1 cellular context compared by ENCODE assay signal in genomic region chr7:122316467-122317394, GRCh38.
A peak's percentile ranks its signal among the peaks of the same experiment; 100 is the strongest.
TF ChIP-seq lines count a peak whose summit lies in the region.

No MANE protein-coding gene starts in this region.

TF ChIP-seq in H1, 55 proteins besides CTCF, POLR2A, EP300 and RAD21:
- TF ChIP-seq EZH2 (IDR thresholded peaks at IDR 0.05; ENCODE audit: low read depth, low read length, severe bottlenecking) (peak; percentile 88), MAX (IDR thresholded peaks at IDR 0.05) (peak; percentile 84), CREB1 (IDR thresholded peaks at IDR 0.05) (no peak), E2F6 (IDR thresholded peaks at IDR 0.05) (peak; percentile 95), TEAD4 (IDR thresholded peaks at IDR 0.05; ENCODE audit: low read depth, low read length) (no peak), CHD2 (IDR thresholded peaks at IDR 0.05; ENCODE audit: low read length) (no peak), PHF8 (conservative IDR thresholded peaks at IDR 0.05; ENCODE audit: low read depth, low read length) (no peak), ATF2 (IDR thresholded peaks at IDR 0.05; ENCODE audit: low read length) (no peak), KDM4A (IDR thresholded peaks at IDR 0.05; ENCODE audit: low read depth, low read length, severe bottlenecking) (peak; percentile 71), BRCA1 (IDR thresholded peaks at IDR 0.05; ENCODE audit: low read depth, low read length) (no peak), SUZ12 (IDR thresholded peaks at IDR 0.05; ENCODE audit: low read length) (peak; percentile 88), RBBP5 (IDR thresholded peaks at IDR 0.05; ENCODE audit: borderline replicate concordance, low read depth, low read length) (no peak), ASH2L (IDR thresholded peaks at IDR 0.05; ENCODE audit: low read length) (peak; percentile 42), TBP (IDR thresholded peaks at IDR 0.05; ENCODE audit: low read depth, low read length) (no peak), POU5F1 (IDR thresholded peaks at IDR 0.05; ENCODE audit: low read depth, low read length) (no peak)
